In the genomic region with DNA sequence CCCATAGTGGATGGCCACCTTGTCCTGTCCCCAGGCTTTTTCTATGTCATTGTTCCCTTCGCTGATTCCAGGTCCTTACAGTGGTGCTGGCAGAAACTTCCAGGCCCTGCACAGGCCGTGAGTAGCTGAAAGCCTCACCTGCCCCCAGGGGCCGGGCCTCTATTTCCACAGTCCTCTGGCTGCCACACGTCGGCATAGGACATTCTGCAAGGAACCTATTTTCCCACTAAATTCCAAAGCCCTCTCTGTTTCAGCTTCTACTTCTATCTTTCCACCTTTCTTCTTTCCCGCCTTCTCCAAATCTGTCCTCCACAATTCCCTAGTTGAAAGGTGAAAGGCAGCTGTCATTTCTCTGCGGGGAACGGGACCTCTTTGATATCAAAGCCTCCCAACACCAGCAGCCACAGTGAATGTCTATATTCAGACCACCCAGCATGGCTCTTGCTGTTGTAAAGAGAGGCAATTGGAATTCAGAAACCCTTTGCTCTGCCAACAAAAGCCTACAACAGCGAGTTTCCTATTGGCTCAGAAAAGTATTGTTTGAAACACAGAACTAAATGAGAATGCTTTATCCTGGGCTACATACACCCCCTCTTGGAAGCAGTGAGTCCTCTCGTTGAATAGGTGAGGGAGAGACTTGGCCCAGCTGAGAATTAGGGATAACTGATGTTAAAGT, we compare ENCODE assay signal across 23 cellular contexts.
DNase-seq lines count a peak whose midpoint lies in the region; ATAC-seq and TF ChIP-seq lines count a peak whose summit lies in the region.
"Had no signal": no experiment of that assay in that cellular context is flagged by ENCODE, and none has a peak within 500 bp of the region (broad histone marks: within the 10 kb centered on the region; RNA-seq: fewer than 3 reads in every experiment).

No MANE protein-coding gene starts in this region.

- no peaks in the 10 kb centered on the region for H3K36me3 ChIP-seq in HUES64 (ENCODE audit: insufficient read depth, low read length)
- no peaks in the 10 kb centered on the region for H3K36me3 ChIP-seq in esophagus muscularis mucosa
- no peaks in the 10 kb centered on the region for H3K36me3 ChIP-seq in testis (ENCODE audit: low read depth, missing control alignments)
- H3K36me3 ChIP-seq: BLaER1 treated with 17β-estradiol and CSF1 and Interleukin-3, amounts not matched to agents 10 nM and 100 nM; Peyer's patch had no signal

- DNase-seq in ELF-1 (ENCODE audit: low read depth, low spot score) (peak; percentile 70), esophagus muscularis mucosa (ENCODE audit: extremely low spot score) (peak; percentile 89), mesenteric fat pad (ENCODE audit: low spot score) (peak; percentile 84), epidermal melanocyte (ENCODE audit: insufficient read length, low spot score) (no peak), testis (no peak)
- DNase-seq: 8988T; Caco-2; CD4-positive, alpha-beta memory T cell; DMS 273 treated with DMSO at 0.1 percent for 48 hours; HFFc6; NCI-H1105; NCI-H146; NCI-H2029; NCI-H226; NCI-H524; NCI-H774; NK-92 treated with Interleukin-12 subunit alpha and Interleukin-12 subunit beta, amount 100 ng/mL, for 24 hours; Peyer's patch had no signal

- TF ChIP-seq CTCF in esophagus muscularis mucosa (IDR thresholded peaks at IDR 0.05) (no peak), testis (IDR thresholded peaks at IDR 0.05) (no peak)

- no peak for TF ChIP-seq POLR2A in esophagus muscularis mucosa (IDR thresholded peaks at IDR 0.05; ENCODE audit: low read depth)
- TF ChIP-seq POLR2A in testis (IDR thresholded peaks at IDR 0.05): no peak

- H3K4me3 ChIP-seq in HUES64 (ENCODE audit: low read length): no peak overlapping the region
- no peak overlapping the region for H3K4me3 ChIP-seq in esophagus muscularis mucosa
- no peak overlapping the region for H3K4me3 ChIP-seq in testis
- H3K4me3 ChIP-seq: BLaER1 treated with 17β-estradiol and CSF1 and Interleukin-3, amounts not matched to agents 10 nM and 100 nM; Peyer's patch had no signal

- WGBS in HUES64: 36% methylated on average over 10 of the region's 10 CpGs
- 81% methylated on average over 10 of the region's 10 CpGs for WGBS in esophagus muscularis mucosa
- WGBS in testis, 2 donors: 62 to 71% methylated on average over 10 of the region's 10 CpGs

- H3K4me1 ChIP-seq in HUES64 (ENCODE audit: insufficient read depth, low read length) (peaks cover 15% of the 10 kb centered on the region), esophagus muscularis mucosa (no peaks in the 10 kb centered on the region), testis (no peaks in the 10 kb centered on the region)
- H3K4me1 ChIP-seq: BLaER1 treated with 17β-estradiol and CSF1 and Interleukin-3, amounts not matched to agents 10 nM and 100 nM; Caco-2; Peyer's patch had no signal

- ATAC-seq in HG02678 (IDR thresholded peaks at IDR 0.05; ENCODE audit: unreplicated experiment) (no peak), HG03354 (IDR thresholded peaks at IDR 0.05; ENCODE audit: poor library complexity, severe bottlenecking, unreplicated experiment) (no peak)

- no peak overlapping the region for H3K9ac ChIP-seq in HUES64 (ENCODE audit: low read depth, low read length)
- H3K9ac ChIP-seq: BLaER1 treated with 17β-estradiol and CSF1 and Interleukin-3, amounts not matched to agents 10 nM and 100 nM had no signal

- TF ChIP-seq EP300 in esophagus muscularis mucosa (IDR thresholded peaks at IDR 0.05): no peak

- H3K27ac ChIP-seq in HUES64 (ENCODE audit: low read depth, low read length) (peak overlapping the region; percentile 68; the same call in 1 of the 2 replicates), esophagus muscularis mucosa (replicated peaks in 1 of 4) (no peak overlapping the region), testis (no peak overlapping the region)
- H3K27ac ChIP-seq: BLaER1 treated with 17β-estradiol and CSF1 and Interleukin-3, amounts not matched to agents 10 nM and 100 nM; HL-60; Peyer's patch had no signal

- H3K27me3 ChIP-seq in HUES64 (ENCODE audit: insufficient read depth, low read length) (no peaks in the 10 kb centered on the region; the same call in 1 of the 2 replicates), esophagus muscularis mucosa (peaks cover 0 to 12% (median 0%) of the 10 kb centered on the region in 4 donors), testis (no peaks in the 10 kb centered on the region)
- H3K27me3 ChIP-seq: BLaER1 treated with 17β-estradiol and CSF1 and Interleukin-3, amounts not matched to agents 10 nM and 100 nM; Peyer's patch had no signal

- intact Hi-C loops in esophagus muscularis mucosa (cut with DNase I) (loop anchor here (10.0 kb wide), 1 partner anchor 505 kb away; no protein-coding TSS in a partner anchor), testis (cut with DNase I; ENCODE audit: low total_unique reads) (loop anchor here (10.0 kb wide), 1 partner anchor 885 kb away; no protein-coding TSS in a partner anchor)

- H3K9me3 ChIP-seq in HUES64 (ENCODE audit: insufficient read depth, low read depth, low read length) (no peaks in the 10 kb centered on the region), esophagus muscularis mucosa (no peaks in the 10 kb centered on the region), testis (no peaks in the 10 kb centered on the region)
- H3K9me3 ChIP-seq: Caco-2, Peyer's patch had no signal

Comparison
In these comparisons a context has a peak if more than half of its experiments do, and no peak if none do; other contexts are left out.
1. DNase-seq: peak in ELF-1 (single experiment), esophagus muscularis mucosa (single experiment) and mesenteric fat pad (single experiment); none in epidermal melanocyte (single experiment) and testis (single experiment).